8 cellular contexts compared by ENCODE assay signal in the genomic region with DNA sequence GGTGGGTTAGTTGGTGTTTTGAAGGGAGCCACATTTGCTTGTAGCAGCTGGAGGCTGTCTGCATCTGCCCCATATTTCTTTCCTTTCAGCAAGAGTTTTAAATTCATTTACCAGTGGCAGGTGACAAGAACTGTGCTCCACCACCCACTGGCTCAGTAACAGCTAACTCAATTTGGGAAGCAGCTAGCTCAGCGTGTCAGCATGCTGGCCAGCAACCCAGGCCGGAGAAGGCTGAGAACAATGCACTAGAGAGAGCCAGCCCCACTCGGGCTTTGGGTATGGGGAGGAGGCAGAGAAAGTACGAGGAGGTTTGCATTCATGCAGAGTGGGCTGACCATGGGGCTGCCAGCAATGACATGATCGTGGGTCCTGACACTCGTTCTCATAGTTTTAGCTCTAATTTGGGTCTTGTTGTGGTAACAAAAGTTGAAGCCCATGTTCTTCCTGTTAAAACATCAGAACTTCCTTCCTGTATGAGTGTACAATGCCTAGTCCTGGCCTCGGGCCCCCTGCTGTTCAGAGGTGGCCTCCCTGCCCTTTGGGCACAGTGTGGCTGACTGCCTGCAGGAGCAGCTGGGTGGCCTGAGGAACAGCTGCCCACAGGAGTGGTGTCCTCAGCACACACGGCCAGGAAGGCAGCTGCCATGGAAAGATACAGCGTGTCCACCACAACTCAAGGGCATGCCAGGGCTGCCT. TPM values are rescaled to one million over a fixed set of nuclear protein-coding genes. Genes with fewer than 3 reads are reported as not detected.
DNase-seq lines count a peak whose midpoint lies in the region; ATAC-seq and TF ChIP-seq lines count a peak whose summit lies in the region.

No MANE protein-coding gene starts in this region.

- H3K4me3 ChIP-seq in GM12864 (ENCODE audit: low read depth, low read length) (no peak overlapping the region), endodermal cell (ENCODE audit: low read length) (peak overlapping the region; percentile 38), smooth muscle cell (no peak overlapping the region)

- H3K27ac ChIP-seq in endodermal cell (ENCODE audit: low read depth, low read length) (no peak overlapping the region), smooth muscle cell (ENCODE audit: low read depth) (no peak overlapping the region)

- H3K79me2 ChIP-seq in smooth muscle cell (ENCODE audit: low read depth), result peaks cover 80% of the 10 kb centered on the region

- no peaks in the 10 kb centered on the region for H3F3A ChIP-seq in smooth muscle cell (ENCODE audit: low read depth)

- DNase-seq in GM12864 (ENCODE audit: low read depth) (no peak), endodermal cell (no peak), posterior cingulate gyrus (peak in 7 of 10 donors; percentile 20 to 92 (median 71)), smooth muscle cell (lab: John Stamatoyannopoulos, UW; ENCODE audit: unreplicated experiment) (no peak), occipital lobe (lab: John Stamatoyannopoulos, UW) (no peak), NCI-H187 (lab: John Stamatoyannopoulos, UW) (no peak)

- H3K27me3 Mint-ChIP-seq in T-helper 1 cell treated with Interleukin-12 subunit alpha and Interleukin-12 subunit beta and Interleukin-4 antibody, amounts not matched to agents 30 μg/mL and 1 μg/mL, for 36 hours (ENCODE audit: low read depth), result no peaks in the 10 kb centered on the region
- peaks cover 8% of the 10 kb centered on the region for H3K27me3 Mint-ChIP-seq in endodermal cell (ENCODE audit: insufficient read depth)

- H3K9ac ChIP-seq in endodermal cell (ENCODE audit: extremely low read depth, low read length, poor library complexity, severe bottlenecking), result no peak overlapping the region
- no peak overlapping the region for H3K9ac ChIP-seq in smooth muscle cell (ENCODE audit: low read depth)

- peak overlapping the region; percentile 80 for H3K27ac Mint-ChIP-seq in T-helper 1 cell treated with Interleukin-12 subunit alpha and Interleukin-12 subunit beta and Interleukin-4 antibody, amounts not matched to agents 30 μg/mL and 1 μg/mL, for 36 hours
- no peak overlapping the region for H3K27ac Mint-ChIP-seq in endodermal cell

- H3K9me3 Mint-ChIP-seq in T-helper 1 cell treated with Interleukin-12 subunit alpha and Interleukin-12 subunit beta and Interleukin-4 antibody, amounts not matched to agents 30 μg/mL and 1 μg/mL, for 36 hours, result peaks cover 6% of the 10 kb centered on the region
- H3K9me3 Mint-ChIP-seq in endodermal cell, result peaks cover 11% of the 10 kb centered on the region

- ATAC-seq in GM19397 (IDR thresholded peaks at IDR 0.05; ENCODE audit: unreplicated experiment), result no peak

- H3K27me3 ChIP-seq in endodermal cell (ENCODE audit: control insufficient read depth, insufficient read depth, low read length, poor library complexity, severe bottlenecking) (no peaks in the 10 kb centered on the region), smooth muscle cell (ENCODE audit: low read depth) (no peaks in the 10 kb centered on the region)

- peaks cover 33% of the 10 kb centered on the region for H3K36me3 Mint-ChIP-seq in T-helper 1 cell treated with Interleukin-12 subunit alpha and Interleukin-12 subunit beta and Interleukin-4 antibody, amounts not matched to agents 30 μg/mL and 1 μg/mL, for 36 hours (ENCODE audit: low read depth)
- H3K36me3 Mint-ChIP-seq in endodermal cell (ENCODE audit: low read depth), result peaks cover 66% of the 10 kb centered on the region

- intact Hi-C loops in posterior cingulate gyrus (cut with DNase I), result no loop called here

- H3K36me3 ChIP-seq in endodermal cell (ENCODE audit: control insufficient read depth, insufficient read depth, low read length) (peaks cover 93% of the 10 kb centered on the region), smooth muscle cell (ENCODE audit: low read depth) (peaks cover 4% of the 10 kb centered on the region)

- H3K9me3 ChIP-seq in endodermal cell (ENCODE audit: control insufficient read depth, low read length), result peaks cover 14% of the 10 kb centered on the region
- no peaks in the 10 kb centered on the region for H3K9me3 ChIP-seq in smooth muscle cell (replicated peaks; ENCODE audit: low read depth)

- H2AFZ ChIP-seq in smooth muscle cell (ENCODE audit: low read depth), result no peak overlapping the region

- peaks cover 50% of the 10 kb centered on the region for H3K4me1 Mint-ChIP-seq in T-helper 1 cell treated with Interleukin-12 subunit alpha and Interleukin-12 subunit beta and Interleukin-4 antibody, amounts not matched to agents 30 μg/mL and 1 μg/mL, for 36 hours (ENCODE audit: low read depth)
- H3K4me1 Mint-ChIP-seq in endodermal cell, result peaks cover 23% of the 10 kb centered on the region

- H3K4me1 ChIP-seq in endodermal cell (ENCODE audit: control insufficient read depth, insufficient read depth, low read length) (peaks cover 7% of the 10 kb centered on the region), smooth muscle cell (ENCODE audit: low read depth) (peaks cover 2% of the 10 kb centered on the region)

- peaks cover 94% of the 10 kb centered on the region for H4K20me1 ChIP-seq in smooth muscle cell (ENCODE audit: low read depth)

- 75 to 93% methylated on average over 8 to 9 of the region's 9 CpGs for WGBS in endodermal cell (ENCODE audit: insufficient coverage in 1 of 2, insufficient read length in 1 of 2), 2 experiments
- WGBS in smooth muscle cell (ENCODE audit: low lambda C conversion rate), result 95% methylated on average over 9 of the region's 9 CpGs

- H3K4me3 Mint-ChIP-seq in T-helper 1 cell treated with Interleukin-12 subunit alpha and Interleukin-12 subunit beta and Interleukin-4 antibody, amounts not matched to agents 30 μg/mL and 1 μg/mL, for 36 hours, result no peak overlapping the region
- H3K4me3 Mint-ChIP-seq in endodermal cell, result no peak overlapping the region

- no peak overlapping the region for H3K4me2 ChIP-seq in smooth muscle cell

- TF ChIP-seq CTCF in GM12864 (IDR thresholded peaks at IDR 0.05; ENCODE audit: low read depth, low read length, missing control alignments) (peak; percentile 45), endodermal cell (conservative IDR thresholded peaks at IDR 0.05) (no peak), smooth muscle cell (IDR thresholded peaks at IDR 0.05; ENCODE audit: borderline replicate concordance, insufficient read depth, poor library complexity, severe bottlenecking) (no peak)

RNA-seq across cellular contexts. Expression of gene CDC42EP3, which starts 23.0 kb away (rescaled TPM):
- 10 to 100 TPM; 26.4 to 30.2 TPM for total RNA-seq in endodermal cell
- polyA plus RNA-seq in endodermal cell (2013, experiment 1 of 2), result 23.5 TPM
- 26.2 TPM for polyA plus RNA-seq in endodermal cell (2013, experiment 2 of 2)
- total RNA-seq in smooth muscle cell, result 45.0 and 51.1 TPM in 2 replicates
- polyA plus RNA-seq in smooth muscle cell, result 40.0 and 71.3 TPM in 2 replicates
- 25.3 TPM for total RNA-seq in occipital lobe

Comparison
In these comparisons a context has a peak if more than half of its experiments do, and no peak if none do; other contexts are left out.
1. DNase-seq: peak in posterior cingulate gyrus (7 of 10); none in GM12864 (single experiment), endodermal cell (single experiment), smooth muscle cell (single experiment), occipital lobe (single experiment) and NCI-H187 (0 of 2).